1 cellular context compared by ENCODE assay signal in the genomic region with DNA sequence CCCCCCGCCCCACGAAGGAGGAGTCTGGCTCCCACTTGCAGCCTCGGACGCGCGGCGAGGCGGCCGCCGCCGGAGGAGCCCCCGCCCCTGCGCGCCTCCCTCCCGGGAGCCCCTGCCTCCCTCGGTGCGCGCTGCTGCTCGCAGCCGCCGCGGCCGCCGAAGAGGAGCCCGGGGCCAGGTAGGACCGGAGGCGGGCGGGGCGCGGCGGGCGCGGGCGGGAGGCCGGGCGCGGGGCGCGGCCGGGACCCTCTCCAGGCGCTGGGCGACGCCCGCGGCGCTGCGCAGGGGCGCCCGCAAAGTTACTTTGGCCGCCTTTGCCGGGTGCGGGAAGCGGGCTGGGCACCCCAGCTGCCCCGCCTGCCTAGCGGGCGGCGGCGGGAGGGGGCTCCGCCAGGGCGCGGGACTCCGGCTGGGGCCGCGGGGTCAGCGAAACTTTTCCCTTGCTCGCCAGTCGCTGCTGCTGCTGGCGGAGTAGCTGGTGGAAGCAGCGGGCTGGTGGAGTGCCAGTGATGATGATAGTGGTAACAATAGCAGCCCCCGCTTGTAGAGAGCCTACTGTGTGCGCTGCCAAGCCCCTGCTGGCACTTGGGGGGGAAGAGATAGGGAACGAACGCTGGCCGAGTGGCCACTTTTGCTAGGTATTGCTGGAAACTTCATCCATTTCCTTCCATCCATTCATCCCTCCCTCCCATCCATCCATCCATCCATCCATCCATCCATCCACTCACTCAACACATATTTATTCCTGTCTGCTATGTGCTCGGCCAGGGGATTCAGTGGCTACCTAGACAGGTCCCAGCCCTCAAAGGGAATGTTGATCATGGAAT.
TF ChIP-seq lines count a peak whose summit lies in the region.

A gene with protein sequence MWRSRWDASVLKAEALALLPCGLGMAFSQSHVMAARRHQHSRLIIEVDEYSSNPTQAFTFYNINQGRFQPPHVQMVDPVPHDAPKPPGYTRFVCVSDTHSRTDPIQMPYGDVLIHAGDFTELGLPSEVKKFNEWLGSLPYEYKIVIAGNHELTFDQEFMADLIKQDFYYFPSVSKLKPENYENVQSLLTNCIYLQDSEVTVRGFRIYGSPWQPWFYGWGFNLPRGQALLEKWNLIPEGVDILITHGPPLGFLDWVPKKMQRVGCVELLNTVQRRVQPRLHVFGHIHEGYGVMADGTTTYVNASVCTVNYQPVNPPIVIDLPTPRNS (plus strand): TSS at position 34 of the 827 bp plus-strand sequence. CDS start 12,972 bp downstream, outside the sequence.

TF ChIP-seq in A549, 52 proteins besides CTCF, POLR2A, EP300 and RAD21 (continued from another document):
- TF ChIP-seq CHD2 (IDR thresholded peaks at IDR 0.05; ENCODE audit: low read length, partially characterized antibody) (no peak), NPAS2 (CRISPR knock-in tag; IDR thresholded peaks at IDR 0.05; ENCODE audit: borderline replicate concordance) (no peak), ESRRA (IDR thresholded peaks at IDR 0.05; ENCODE audit: borderline replicate concordance, low read length) (no peak), RNF2 (IDR thresholded peaks at IDR 0.05; ENCODE audit: borderline replicate concordance, low read depth) (no peak), SMC3 (IDR thresholded peaks at IDR 0.05) (no peak), MAZ (IDR thresholded peaks at IDR 0.05; ENCODE audit: borderline replicate concordance, low read depth, low read length) (no peak), HDAC2 (IDR thresholded peaks at IDR 0.05) (no peak), HEYL (CRISPR knock-in tag; IDR thresholded peaks at IDR 0.05) (no peak), BCL3 (IDR thresholded peaks at IDR 0.05) (no peak), EHF (CRISPR knock-in tag; IDR thresholded peaks at IDR 0.05) (no peak), NR3C1 (IDR thresholded peaks at IDR 0.05) (no peak), CBX2 (IDR thresholded peaks at IDR 0.05; ENCODE audit: borderline replicate concordance, low read depth) (no peak), ELK1 (IDR thresholded peaks at IDR 0.05; ENCODE audit: low read depth, low read length) (no peak), MAX (IDR thresholded peaks at IDR 0.05) (no peak)
- TF ChIP-seq, protein P1, sequence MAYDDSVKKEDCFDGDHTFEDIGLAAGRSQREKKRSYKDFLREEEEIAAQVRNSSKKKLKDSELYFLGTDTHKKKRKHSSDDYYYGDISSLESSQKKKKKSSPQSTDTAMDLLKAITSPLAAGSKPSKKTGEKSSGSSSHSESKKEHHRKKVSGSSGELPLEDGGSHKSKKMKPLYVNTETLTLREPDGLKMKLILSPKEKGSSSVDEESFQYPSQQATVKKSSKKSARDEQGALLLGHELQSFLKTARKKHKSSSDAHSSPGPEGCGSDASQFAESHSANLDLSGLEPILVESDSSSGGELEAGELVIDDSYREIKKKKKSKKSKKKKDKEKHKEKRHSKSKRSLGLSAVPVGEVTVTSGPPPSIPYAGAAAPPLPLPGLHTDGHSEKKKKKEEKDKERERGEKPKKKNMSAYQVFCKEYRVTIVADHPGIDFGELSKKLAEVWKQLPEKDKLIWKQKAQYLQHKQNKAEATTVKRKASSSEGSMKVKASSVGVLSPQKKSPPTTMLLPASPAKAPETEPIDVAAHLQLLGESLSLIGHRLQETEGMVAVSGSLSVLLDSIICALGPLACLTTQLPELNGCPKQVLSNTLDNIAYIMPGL (CRISPR knock-in tag; IDR thresholded peaks at IDR 0.05; ENCODE audit: borderline replicate concordance): no peak
- TF ChIP-seq, protein P2, sequence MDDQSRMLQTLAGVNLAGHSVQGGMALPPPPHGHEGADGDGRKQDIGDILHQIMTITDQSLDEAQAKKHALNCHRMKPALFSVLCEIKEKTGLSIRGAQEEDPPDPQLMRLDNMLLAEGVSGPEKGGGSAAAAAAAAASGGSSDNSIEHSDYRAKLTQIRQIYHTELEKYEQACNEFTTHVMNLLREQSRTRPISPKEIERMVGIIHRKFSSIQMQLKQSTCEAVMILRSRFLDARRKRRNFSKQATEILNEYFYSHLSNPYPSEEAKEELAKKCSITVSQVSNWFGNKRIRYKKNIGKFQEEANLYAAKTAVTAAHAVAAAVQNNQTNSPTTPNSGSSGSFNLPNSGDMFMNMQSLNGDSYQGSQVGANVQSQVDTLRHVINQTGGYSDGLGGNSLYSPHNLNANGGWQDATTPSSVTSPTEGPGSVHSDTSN (IDR thresholded peaks at IDR 0.05): no peak
